In the genomic region with DNA sequence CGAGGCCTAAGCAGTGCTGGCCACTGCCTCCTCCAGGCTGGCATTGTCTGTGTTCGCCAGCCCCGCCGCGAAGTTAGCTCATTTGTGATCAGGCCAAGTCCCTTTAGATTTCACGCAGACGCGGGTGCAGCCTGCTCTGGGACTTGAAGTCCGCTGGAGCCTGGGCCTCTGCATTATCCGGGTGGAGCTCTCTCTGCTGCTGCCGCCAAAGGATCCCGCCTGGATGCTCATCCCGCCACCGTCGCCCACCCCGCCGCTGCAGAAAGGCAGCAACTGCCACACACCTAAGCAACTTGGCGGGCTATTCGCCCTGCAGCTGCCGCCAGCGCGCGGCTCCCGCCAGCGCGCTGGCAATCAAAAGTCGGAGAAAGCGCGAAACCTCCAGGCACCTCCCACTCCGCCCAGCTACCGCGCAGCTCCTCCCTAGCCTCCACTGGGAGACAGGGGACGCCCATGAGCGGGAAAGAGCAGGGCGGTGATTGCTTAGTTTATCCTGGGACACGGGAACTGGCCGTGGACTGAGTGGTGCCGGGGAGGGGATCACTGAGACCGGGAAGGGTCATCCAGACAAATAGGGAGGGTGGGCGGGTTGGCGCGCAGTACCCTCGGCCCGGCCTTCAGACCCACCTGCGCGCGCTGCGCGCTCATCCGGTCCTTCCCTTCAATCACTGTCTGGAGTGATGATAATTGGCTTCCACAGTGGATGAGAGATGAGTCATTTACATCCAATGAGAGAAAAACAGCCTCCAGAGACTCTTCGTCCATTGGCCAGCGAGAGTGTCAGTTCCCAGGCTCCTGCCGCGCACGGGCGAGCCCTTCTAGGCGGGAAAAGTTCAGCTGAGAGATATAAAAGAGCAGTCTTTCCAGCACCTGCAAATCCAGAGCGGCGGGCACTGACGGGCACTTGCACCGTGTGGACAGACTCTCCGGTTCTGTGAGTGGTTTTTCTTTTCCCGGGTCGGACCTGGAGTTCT, we compare ENCODE assay signal across 8 cellular contexts. TPM values are rescaled to one million over a fixed set of nuclear protein-coding genes. Genes with fewer than 3 reads are reported as not detected.
DNase-seq lines count a peak whose midpoint lies in the region; ATAC-seq and TF ChIP-seq lines count a peak whose summit lies in the region.

A gene with protein sequence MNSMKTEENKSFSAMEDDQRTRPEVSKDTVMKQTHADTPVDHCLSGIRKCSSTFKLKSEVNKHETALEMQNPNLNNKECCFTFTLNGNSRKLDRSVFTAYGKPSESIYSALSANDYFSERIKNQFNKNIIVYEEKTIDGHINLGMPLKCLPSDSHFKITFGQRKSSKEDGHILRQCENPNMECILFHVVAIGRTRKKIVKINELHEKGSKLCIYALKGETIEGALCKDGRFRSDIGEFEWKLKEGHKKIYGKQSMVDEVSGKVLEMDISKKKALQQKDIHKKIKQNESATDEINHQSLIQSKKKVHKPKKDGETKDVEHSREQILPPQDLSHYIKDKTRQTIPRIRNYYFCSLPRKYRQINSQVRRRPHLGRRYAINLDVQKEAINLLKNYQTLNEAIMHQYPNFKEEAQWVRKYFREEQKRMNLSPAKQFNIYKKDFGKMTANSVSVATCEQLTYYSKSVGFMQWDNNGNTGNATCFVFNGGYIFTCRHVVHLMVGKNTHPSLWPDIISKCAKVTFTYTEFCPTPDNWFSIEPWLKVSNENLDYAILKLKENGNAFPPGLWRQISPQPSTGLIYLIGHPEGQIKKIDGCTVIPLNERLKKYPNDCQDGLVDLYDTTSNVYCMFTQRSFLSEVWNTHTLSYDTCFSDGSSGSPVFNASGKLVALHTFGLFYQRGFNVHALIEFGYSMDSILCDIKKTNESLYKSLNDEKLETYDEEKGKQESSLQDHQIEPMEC (plus strand): TSS at position 875 of the 974 bp plus-strand sequence. CDS start 2,389 bp downstream, outside the sequence.

- CTCF ChIA-PET in PC-9 (lab: Charles Lee): interaction anchor here (0.6 to 1.1 kb wide), 6 partner anchors 36 to 1799 kb away, joined by 3 to 4 read pairs (median 3); partner anchors contain the start of gene FAM111A

- peak; percentile 74 for ATAC-seq in GM21528 (IDR thresholded peaks at IDR 0.05; ENCODE audit: low FRiP score, unreplicated experiment)
- peak; percentile 62 to 73 for ATAC-seq in naive thymus-derived CD8-positive, alpha-beta T cell

- no peaks in the 10 kb centered on the region for H3K79me2 ChIP-seq in PC-9 (ENCODE audit: low read depth)

- no peaks in the 10 kb centered on the region for H3K36me3 Mint-ChIP-seq in naive thymus-derived CD8-positive, alpha-beta T cell

- H3K9me3 Mint-ChIP-seq in naive thymus-derived CD8-positive, alpha-beta T cell: peaks cover 0 to 1% (median 0%) of the 10 kb centered on the region in 9 donors

- peak within 1 kb of the TSS; percentile 71 for H2AFZ ChIP-seq in PC-9

- POLR2A ChIA-PET in PC-9 (lab: Charles Lee; ENCODE audit: unreplicated experiment): interaction anchor here (0.6 kb wide), 2 partner anchors 35 to 1440 kb away, joined by 3 to 4 read pairs; no protein-coding TSS in a partner anchor
- POLR2A ChIA-PET in naive thymus-derived CD8-positive, alpha-beta T cell (lab: Charles Lee): no interaction called here

- peaks cover 15 to 53% (median 43%) of the 10 kb centered on the region in 5 donors for H3K27me3 Mint-ChIP-seq in naive thymus-derived CD8-positive, alpha-beta T cell

- peak within 1 kb of the TSS; percentile 60 for H3K4me3 ChIP-seq in PC-9
- peak within 1 kb of the TSS; percentile 62 for H3K4me3 ChIP-seq in fibroblast of pulmonary artery (replicated peaks; ENCODE audit: low read depth, low read length)
- H3K4me3 ChIP-seq in subcutaneous abdominal adipose tissue (ENCODE audit: low read depth in 1 of 5, low read length in 5 of 5): peak within 1 kb of the TSS; percentile 59 to 66 (median 63)

- H3K4me3 Mint-ChIP-seq in naive thymus-derived CD8-positive, alpha-beta T cell: peak within 1 kb of the TSS; percentile 67 to 85 (median 78)

- peaks cover 9% of the 10 kb centered on the region; the same call in 1 of the 2 replicates for H3K27me3 ChIP-seq in PC-9 (ENCODE audit: insufficient read depth, low read depth)
- H3K27me3 ChIP-seq in subcutaneous abdominal adipose tissue (ENCODE audit: control insufficient read depth in 5 of 5, insufficient read depth in 4 of 5, low read length in 5 of 5): peaks cover 0 to 9% (median 2%) of the 10 kb centered on the region in 5 donors

- H3F3A ChIP-seq in PC-9 (ENCODE audit: insufficient read depth, low read depth): no peaks in the 10 kb centered on the region

- H3K4me1 Mint-ChIP-seq in naive thymus-derived CD8-positive, alpha-beta T cell: peaks cover 12 to 59% (median 30%) of the 10 kb centered on the region in 4 donors

- peak; percentile 96 for DNase-seq in DMS53 (lab: John Stamatoyannopoulos, UW)
- peak; percentile 68 for DNase-seq in HuH-7 (ENCODE audit: low spot score)
- peak; percentile 90 to 94 for DNase-seq in PC-9
- peak; percentile 37 for DNase-seq in activated T-helper 1 cell treated with Interleukin-2 at 50 U/mL for 16 hours (ENCODE audit: low read depth)
- peak; percentile 92 for DNase-seq in fibroblast of pulmonary artery (ENCODE audit: low read depth)
- DNase-seq in naive thymus-derived CD8-positive, alpha-beta T cell: peak in 6 of 10 donors; percentile 5 to 21 (median 10)

- BruUV-seq in PC-9 (replicated peaks; lab: Mats Ljungman, UMichigan): TSS peak; percentile 86

- intact Hi-C loops in PC-9 (cut with micrococcal nuclease; ENCODE audit: unreplicated experiment): loop anchor here (1.0 kb wide), 1 partner anchor 36 kb away; the partner anchor contains the start of gene FAM111A

- H3K27ac ChIP-seq in PC-9: no peak within 1 kb of the TSS
- no peak within 1 kb of the TSS for H3K27ac ChIP-seq in subcutaneous abdominal adipose tissue (ENCODE audit: low read depth, low read length)

- no peaks in the 10 kb centered on the region for H4K20me1 ChIP-seq in PC-9 (ENCODE audit: insufficient read depth)

- H3K36me3 ChIP-seq in PC-9 (ENCODE audit: low read depth) (no peaks in the 10 kb centered on the region), subcutaneous abdominal adipose tissue (ENCODE audit: control insufficient read depth in 5 of 5, insufficient read depth in 5 of 5, low read length in 5 of 5) (no peaks in the 10 kb centered on the region)

- no peaks in the 10 kb centered on the region for H3K9me3 ChIP-seq in PC-9 (ENCODE audit: insufficient read depth, low read depth)
- H3K9me3 ChIP-seq in subcutaneous abdominal adipose tissue (ENCODE audit: control insufficient read depth in 5 of 5, low read length in 5 of 5): no peaks in the 10 kb centered on the region

- peak within 1 kb of the TSS in 2 of 5 donors; percentile 6 to 47 for H3K9ac ChIP-seq in subcutaneous abdominal adipose tissue (ENCODE audit: low read length in 5 of 5)

- TF ChIP-seq CTCF in PC-9 (conservative IDR thresholded peaks at IDR 0.05) (no peak), fibroblast of pulmonary artery (IDR thresholded peaks at IDR 0.05; ENCODE audit: low read length, missing control alignments) (no peak)

- H3K27ac Mint-ChIP-seq in naive thymus-derived CD8-positive, alpha-beta T cell: peak within 1 kb of the TSS in 3 of 10 donors; percentile 3 to 66 (median 37)

- H3K4me1 ChIP-seq in PC-9 (replicated peaks; ENCODE audit: insufficient read depth) (peaks cover 5% of the 10 kb centered on the region; the same call in 1 of the 2 replicates), subcutaneous abdominal adipose tissue (ENCODE audit: control insufficient read depth in 5 of 5, insufficient read depth in 5 of 5, low read length in 5 of 5) (peaks cover 2 to 26% (median 23%) of the 10 kb centered on the region in 5 donors)

- H3K4me2 ChIP-seq in PC-9: peak within 1 kb of the TSS; percentile 83

- H3K9me2 ChIP-seq in PC-9 (ENCODE audit: insufficient read depth): no peaks in the 10 kb centered on the region

RNA-seq across cellular contexts. Expression of the gene that starts here (rescaled TPM):
- 8.5 and 12.0 TPM in 2 replicates for total RNA-seq in PC-9 (2021)
- total RNA-seq in naive thymus-derived CD8-positive, alpha-beta T cell: 1 to 10 TPM; 2.9 to 4.6 TPM
- polyA plus RNA-seq in naive thymus-derived CD8-positive, alpha-beta T cell: not detected

Comparison
In these comparisons a context has a peak if more than half of its experiments do, and no peak if none do; other contexts are left out.
1. DNase-seq: peak in every context shown above with its lines; median percentile 96 in DMS53; 92 in PC-9; 92 in fibroblast of pulmonary artery; 68 in HuH-7; 37 in activated T-helper 1 cell treated with Interleukin-2 at 50 U/mL for 16 hours; 10 in naive thymus-derived CD8-positive, alpha-beta T cell.